31 cellular contexts compared by ENCODE assay signal in the genomic region with DNA sequence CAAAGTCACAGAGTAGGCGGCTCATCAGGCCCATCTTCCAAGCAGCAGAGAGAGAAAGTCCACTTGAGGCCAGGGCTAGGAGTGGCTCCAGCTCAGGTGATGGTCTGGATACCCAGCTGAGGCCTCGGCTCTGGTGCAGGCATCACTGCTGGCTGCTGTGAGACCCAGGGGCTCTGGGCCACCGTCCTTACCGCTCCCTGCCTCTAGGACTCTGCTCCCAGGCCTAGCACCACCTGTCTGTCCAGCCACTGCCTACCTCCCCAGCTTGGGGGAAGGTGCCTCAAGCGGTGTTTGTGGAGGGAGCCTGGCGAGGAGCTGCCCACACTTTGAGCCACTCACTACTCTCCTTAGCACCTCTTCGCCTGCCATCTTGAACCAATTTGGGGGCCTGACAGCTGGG. TPM values are rescaled to one million over a fixed set of nuclear protein-coding genes. Genes with fewer than 3 reads are reported as not detected.
"Had no signal": no experiment of that assay in that cellular context is flagged by ENCODE, and none has a peak within 500 bp of the region (broad histone marks: within the 10 kb centered on the region; RNA-seq: fewer than 3 reads in every experiment).

No MANE protein-coding gene starts in this region.

- DNase-seq: activated CD4-positive, alpha-beta T cell treated with anti-CD3 and anti-CD28 coated beads, Interleukin-2, amount 10 ng/mL, durations not matched to agents 24 days and 14 days; activated CD4-positive, alpha-beta T cell treated with anti-CD3 and anti-CD28 coated beads, Interleukin-2, amount 50 U/mL, for 48 hours; activated CD4-positive, CD25-positive, alpha-beta regulatory T cell treated with anti-CD3 and anti-CD28 coated beads, Interleukin-2, amount 50 U/mL, for 72 hours; activated CD8-positive, alpha-beta memory T cell treated with anti-CD3 and anti-CD28 coated beads, Interleukin-2, amount 10 ng/mL, durations not matched to agents 7 days and 5 days; activated effector memory CD4-positive, alpha-beta T cell treated with Interleukin-2 at 50 U/mL for 16 hours; activated naive CD4-positive, alpha-beta T cell treated with Interleukin-2 at 50 U/mL for 16 hours; activated naive CD8-positive, alpha-beta T cell treated with anti-CD3 and anti-CD28 coated beads, Interleukin-2, amount 50 U/mL, for 24 hours; activated T-cell treated with anti-CD3 and anti-CD28 coated beads, Interleukin-2, amount 50 U/mL, for 24 hours; amniotic stem cell; body of pancreas; central memory CD4-positive, alpha-beta T cell; KG1; NCI-H1048; NCI-H146; NCI-H187 treated with DMSO at 0.1 percent for 48 hours; NCI-H2081 treated with DMSO at 0.1 percent for 48 hours; NCI-H446; NCI-H748 treated with DMSO at 0.1 percent for 48 hours; Right ventricle myocardium superior; RPMI8226; SJCRH30; SK-N-SH; T-helper 1 cell had no signal

- FAIRE-seq: bronchial epithelial cell had no signal

- H3K36me3 ChIP-seq: ascending aorta, SJCRH30 had no signal

- H3K4me2 ChIP-seq: SK-N-SH had no signal

- H3K9ac ChIP-seq: SK-N-SH had no signal

- H3K4me3 ChIP-seq: ascending aorta, body of pancreas, SJCRH30 had no signal

- H3K27ac ChIP-seq: ascending aorta, body of pancreas, SJCRH30 had no signal

- H3K9me2 ChIP-seq: SK-N-SH had no signal

- H3K27me3 ChIP-seq: ascending aorta, body of pancreas had no signal

- H3K9me3 ChIP-seq: ascending aorta, body of pancreas, SJCRH30, SK-N-SH had no signal

- ATAC-seq: activated CD8-positive, alpha-beta memory T cell treated with anti-CD3 and anti-CD28 coated beads, Interleukin-2, amount 10 ng/mL, durations not matched to agents 7 days and 5 days; activated naive CD4-positive, alpha-beta T cell treated with anti-CD3 and anti-CD28 coated beads, Interleukin-2, amount 50 U/mL, for 72 hours; activated naive CD8-positive, alpha-beta T cell treated with anti-CD3 and anti-CD28 coated beads, Interleukin-2, amount 50 U/mL, for 24 hours; body of pancreas had no signal

RNA-seq across cellular contexts. Expression of gene DMRTB1, which starts 57.9 kb away (rescaled TPM):
- total RNA-seq: activated CD4-positive, alpha-beta T cell treated with anti-CD3 and anti-CD28 coated beads, Interleukin-2, amount 10 ng/mL, durations not matched to agents 24 days and 14 days; activated CD8-positive, alpha-beta memory T cell treated with anti-CD3 and anti-CD28 coated beads, Interleukin-2, amount 10 ng/mL, durations not matched to agents 7 days and 5 days; activated naive CD4-positive, alpha-beta T cell treated with anti-CD3 and anti-CD28 coated beads, Interleukin-2, amount 50 U/mL, for 72 hours; activated T-helper 1 cell treated with anti-CD3 and anti-CD28 coated beads, Interleukin-12 subunit alpha, Interleukin-12 subunit beta, Interleukin-2, Interleukin-4 antibody, amounts not matched to agents 30 ng/mL and 10 ng/mL and 1 ng/mL, durations not matched to agents 14 hours and 24 hours and 36 hours; ascending aorta; body of pancreas; bronchial epithelial cell; LHCN-M2; M059J; OCI-LY7; Right ventricle myocardium superior; SJCRH30; T-helper 2 cell treated with Interferon-gamma antibody and Interleukin-4, amounts not matched to agents 100 ng/mL and 5 ng/mL, for 36 hours had no signal
- polyA plus RNA-seq: SK-N-SH had no signal
